Comparison of ENCODE assay signal across 1 cellular context in the genomic region with DNA sequence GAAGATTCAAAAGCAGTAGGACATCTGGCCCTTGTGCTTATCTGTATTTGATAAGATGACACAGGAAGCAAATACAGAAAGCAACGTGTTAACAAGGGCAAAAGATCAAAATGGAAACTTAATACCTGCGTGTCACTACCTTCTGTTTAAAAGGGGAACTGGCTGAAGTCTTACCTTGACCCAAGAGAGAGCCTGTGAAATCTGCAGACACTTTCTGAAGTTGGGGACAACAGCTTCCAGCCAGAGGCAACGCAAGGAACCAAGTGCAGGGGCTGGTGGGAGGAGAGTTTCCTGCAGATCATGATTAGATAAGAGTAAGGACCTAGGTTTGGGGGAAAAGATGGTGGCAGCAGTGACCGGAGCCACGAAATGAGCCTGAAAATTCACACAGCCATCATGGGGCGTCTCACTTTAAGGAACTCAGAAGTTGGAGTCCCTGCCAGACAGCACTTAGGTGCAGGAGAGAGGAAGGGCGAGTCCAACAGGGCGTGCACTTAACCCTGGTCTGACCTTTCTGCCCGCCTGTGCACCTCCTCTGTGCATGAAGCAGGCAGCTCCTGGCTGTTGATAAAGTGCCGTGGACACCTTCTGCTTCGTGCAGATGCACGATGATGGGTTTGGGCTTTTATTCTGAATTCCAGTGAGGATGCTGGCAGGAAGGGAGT.
A peak's percentile ranks its signal among the peaks of the same experiment; 100 is the strongest.
TF ChIP-seq lines count a peak whose summit lies in the region.

No MANE protein-coding gene starts in this region.

TF ChIP-seq in K562, 482 proteins besides CTCF, POLR2A, EP300 and RAD21 (continued from another document):
- TF ChIP-seq, protein P1, sequence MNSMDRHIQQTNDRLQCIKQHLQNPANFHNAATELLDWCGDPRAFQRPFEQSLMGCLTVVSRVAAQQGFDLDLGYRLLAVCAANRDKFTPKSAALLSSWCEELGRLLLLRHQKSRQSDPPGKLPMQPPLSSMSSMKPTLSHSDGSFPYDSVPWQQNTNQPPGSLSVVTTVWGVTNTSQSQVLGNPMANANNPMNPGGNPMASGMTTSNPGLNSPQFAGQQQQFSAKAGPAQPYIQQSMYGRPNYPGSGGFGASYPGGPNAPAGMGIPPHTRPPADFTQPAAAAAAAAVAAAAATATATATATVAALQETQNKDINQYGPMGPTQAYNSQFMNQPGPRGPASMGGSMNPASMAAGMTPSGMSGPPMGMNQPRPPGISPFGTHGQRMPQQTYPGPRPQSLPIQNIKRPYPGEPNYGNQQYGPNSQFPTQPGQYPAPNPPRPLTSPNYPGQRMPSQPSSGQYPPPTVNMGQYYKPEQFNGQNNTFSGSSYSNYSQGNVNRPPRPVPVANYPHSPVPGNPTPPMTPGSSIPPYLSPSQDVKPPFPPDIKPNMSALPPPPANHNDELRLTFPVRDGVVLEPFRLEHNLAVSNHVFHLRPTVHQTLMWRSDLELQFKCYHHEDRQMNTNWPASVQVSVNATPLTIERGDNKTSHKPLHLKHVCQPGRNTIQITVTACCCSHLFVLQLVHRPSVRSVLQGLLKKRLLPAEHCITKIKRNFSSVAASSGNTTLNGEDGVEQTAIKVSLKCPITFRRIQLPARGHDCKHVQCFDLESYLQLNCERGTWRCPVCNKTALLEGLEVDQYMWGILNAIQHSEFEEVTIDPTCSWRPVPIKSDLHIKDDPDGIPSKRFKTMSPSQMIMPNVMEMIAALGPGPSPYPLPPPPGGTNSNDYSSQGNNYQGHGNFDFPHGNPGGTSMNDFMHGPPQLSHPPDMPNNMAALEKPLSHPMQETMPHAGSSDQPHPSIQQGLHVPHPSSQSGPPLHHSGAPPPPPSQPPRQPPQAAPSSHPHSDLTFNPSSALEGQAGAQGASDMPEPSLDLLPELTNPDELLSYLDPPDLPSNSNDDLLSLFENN (IDR thresholded peaks at IDR 0.05; ENCODE audit: low read depth in 2 of 2, low read length in 2 of 2), result no peak
- TF ChIP-seq HNRNPL (IDR thresholded peaks at IDR 0.05; ENCODE audit: low read depth, low read length), result peak; percentile 44; the same call in 1 of the 2 replicates
TF ChIP-seq in K562: peak in this region for 124.
